Comparison of ENCODE assay signal across 8 cellular contexts in genomic region chr2:208255557-208256106, GRCh38. TPM values are rescaled to one million over a fixed set of nuclear protein-coding genes. Genes with fewer than 3 reads are reported as not detected.
DNase-seq lines count a peak whose midpoint lies in the region; ATAC-seq and TF ChIP-seq lines count a peak whose summit lies in the region.

No MANE protein-coding gene starts in this region.

- H3K27me3 ChIP-seq in Panc1 (ENCODE audit: control insufficient read depth, insufficient read depth, low read length) (no peaks in the 10 kb centered on the region), smooth muscle cell (ENCODE audit: low read depth) (no peaks in the 10 kb centered on the region)

- H3K4me1 ChIP-seq in Panc1 (ENCODE audit: control insufficient read depth, insufficient read depth, low read length), result peaks cover 15% of the 10 kb centered on the region
- H3K4me1 ChIP-seq in smooth muscle cell (ENCODE audit: low read depth), result peaks cover 17% of the 10 kb centered on the region

- peak overlapping the region; percentile 33 for H3K9ac ChIP-seq in smooth muscle cell (ENCODE audit: low read depth)

- H3K9me3 ChIP-seq in Panc1 (ENCODE audit: control insufficient read depth, insufficient read depth, low read depth, low read length) (no peaks in the 10 kb centered on the region), smooth muscle cell (replicated peaks; ENCODE audit: low read depth) (no peaks in the 10 kb centered on the region)

- H4K20me1 ChIP-seq in smooth muscle cell (ENCODE audit: low read depth), result peaks cover 7% of the 10 kb centered on the region

- no TSS peak for BruUV-seq in Panc1 (replicated peaks; lab: Mats Ljungman, UMichigan)

- in situ Hi-C loops in Panc1 (cut with HindIII; ENCODE audit: low pct_unique_long_range_greater_than_20kb, low sequenced_read_pairs) (no loop called here), ACHN (cut with HindIII; ENCODE audit: low pct_ligation_motif_present, low pct_unique_long_range_greater_than_20kb, low sequenced_read_pairs) (no loop called here)

- 50% methylated on average over 13 of the region's 13 CpGs for WGBS in smooth muscle cell (ENCODE audit: low lambda C conversion rate)

- peaks cover 3% of the 10 kb centered on the region for H3K36me3 ChIP-seq in Panc1 (ENCODE audit: control insufficient read depth, insufficient read depth, low read length)
- H3K36me3 ChIP-seq in smooth muscle cell (ENCODE audit: low read depth), result peaks cover 6% of the 10 kb centered on the region

- peaks cover 5% of the 10 kb centered on the region for H3F3A ChIP-seq in smooth muscle cell (ENCODE audit: low read depth)

- POLR2A ChIA-PET in Panc1 (lab: Charles Lee), result no interaction called here

- no peak for DNase-seq in HFF-Myc (ENCODE audit: extremely low read depth, low read depth)
- DNase-seq in Panc1 (ENCODE audit: low read depth, low spot score), result no peak
- DNase-seq in fibroblast of pulmonary artery (ENCODE audit: low read depth), result no peak
- no peak for DNase-seq in smooth muscle cell (lab: John Stamatoyannopoulos, UW; ENCODE audit: unreplicated experiment)
- DNase-seq in stimulated activated CD4-positive, alpha-beta T cell treated with anti-CD3 and anti-CD28 coated beads, Interleukin-4, amount 100 ng/mL, for 4 hours, result no peak
- DNase-seq in NCI-H1105 treated with DMSO at 0.1 percent for 48 hours (lab: John Stamatoyannopoulos, UW), result no peak
- no peak for DNase-seq in ACHN

- ATAC-seq in GM18502 (IDR thresholded peaks at IDR 0.05; ENCODE audit: poor library complexity, unreplicated experiment) (peak; percentile 27), Panc1 (peak; percentile 1; the same call in 1 of the 2 replicates)

- TF ChIP-seq CTCF in HFF-Myc (IDR thresholded peaks at IDR 0.05; ENCODE audit: low read depth, low read length, missing control alignments) (no peak), Panc1 (IDR thresholded peaks at IDR 0.05) (no peak; the same call in none of the 2 replicates), fibroblast of pulmonary artery (IDR thresholded peaks at IDR 0.05; ENCODE audit: low read length, missing control alignments) (no peak), smooth muscle cell (IDR thresholded peaks at IDR 0.05; ENCODE audit: borderline replicate concordance, insufficient read depth, poor library complexity, severe bottlenecking) (no peak)

- H3K4me3 ChIP-seq in HFF-Myc (replicated peaks; ENCODE audit: low read depth, low read length), result peak overlapping the region; percentile 95
- peak overlapping the region; percentile 100 for H3K4me3 ChIP-seq in Panc1 (ENCODE audit: low read depth in 2 of 2, low read length in 2 of 2)
- H3K4me3 ChIP-seq in fibroblast of pulmonary artery (replicated peaks; ENCODE audit: low read depth, low read length), result peak overlapping the region; percentile 84
- peak overlapping the region; percentile 80 for H3K4me3 ChIP-seq in smooth muscle cell

- intact Hi-C loops in Panc1 (cut with micrococcal nuclease; ENCODE audit: unreplicated experiment), result loop anchor here (2.0 kb wide), 1 partner anchor 153 kb away; no protein-coding TSS in a partner anchor

- H2AFZ ChIP-seq in smooth muscle cell (ENCODE audit: low read depth), result peak overlapping the region; percentile 99

- CTCF ChIA-PET in Panc1 (lab: Charles Lee), result interaction anchor here (1.5 to 2.7 kb wide), 3 partner anchors 10 to 154 kb away, joined by 5 to 24 read pairs (median 12); partner anchors contain the start of gene PIKFYVE

- peak overlapping the region; percentile 89 for H3K4me2 ChIP-seq in smooth muscle cell

- H3K27ac ChIP-seq in Panc1 (ENCODE audit: low read length) (peak overlapping the region; percentile 83), smooth muscle cell (ENCODE audit: low read depth) (peak overlapping the region; percentile 17)

- H3K79me2 ChIP-seq in smooth muscle cell (ENCODE audit: low read depth), result peaks cover 4% of the 10 kb centered on the region

RNA-seq across cellular contexts. Expression of gene IDH1, which starts 0.8 kb away (rescaled TPM):
- total RNA-seq in Panc1 (2021; ENCODE audit: unreplicated experiment) (80.2 TPM), smooth muscle cell (98.6 and 143 TPM in 2 replicates)
- polyA plus RNA-seq in Panc1 (2012; ENCODE audit: insufficient read length), result 39.9 TPM
- 76.0 and 97.2 TPM in 2 replicates for polyA plus RNA-seq in smooth muscle cell

RNA-seq across cellular contexts. Expression of gene PIKFYVE, which starts 10.4 kb away (rescaled TPM):
- 34.8 TPM for total RNA-seq in Panc1 (2021; ENCODE audit: unreplicated experiment)
- 10.8 TPM for polyA plus RNA-seq in Panc1 (2012; ENCODE audit: insufficient read length)
- total RNA-seq in smooth muscle cell, result 29.5 and 32.5 TPM in 2 replicates
- 4.9 and 5.2 TPM in 2 replicates for polyA plus RNA-seq in smooth muscle cell
